In genomic region chr5:173782671-173783101, GRCh38 we compare ENCODE assay signal across 8 cellular contexts.
DNase-seq lines count a peak whose midpoint lies in the region; ATAC-seq and TF ChIP-seq lines count a peak whose summit lies in the region.
"Had no signal": no experiment of that assay in that cellular context is flagged by ENCODE, and none has a peak within 500 bp of the region (broad histone marks: within the 10 kb centered on the region; RNA-seq: fewer than 3 reads in every experiment).

No MANE protein-coding gene starts in this region.

- H3K36me3 Mint-ChIP-seq in T-cell, result no peaks in the 10 kb centered on the region

- BruUV-seq in HCT116 (replicated peaks; lab: Mats Ljungman, UMichigan), result no TSS peak

- H3K4me1 Mint-ChIP-seq in T-cell, result peaks cover 16 to 34% (median 25%) of the 10 kb centered on the region in 3 donors

- H3K27ac ChIP-seq in HCT116 (ENCODE audit: low read depth, low read length), result no peak overlapping the region
- H3K27ac ChIP-seq in esophagus squamous epithelium, result peak overlapping the region; percentile 77 to 93 (median 90)
- H3K27ac ChIP-seq in smooth muscle cell (ENCODE audit: low read depth), result peak overlapping the region; percentile 95

- ATAC-seq in HCT116, result 0 out of 2 replicates have a peak, but pooled peaks have one; percentile 22
- ATAC-seq in T-cell (replicated peaks in 1 of 4), result no peak
- ATAC-seq in HG03025 (IDR thresholded peaks at IDR 0.05; ENCODE audit: low FRiP score, unreplicated experiment), result no peak
- no peak for ATAC-seq in HG03457 (IDR thresholded peaks at IDR 0.05; ENCODE audit: unreplicated experiment)

- H4K20me1 ChIP-seq in HCT116 (ENCODE audit: insufficient read depth), result no peaks in the 10 kb centered on the region
- no peaks in the 10 kb centered on the region for H4K20me1 ChIP-seq in smooth muscle cell (ENCODE audit: low read depth)

- peak overlapping the region; percentile 25; the same call in 1 of the 2 replicates for H3K4me2 ChIP-seq in HCT116 (ENCODE audit: low read length)
- H3K4me2 ChIP-seq in smooth muscle cell, result peak overlapping the region; percentile 76

- H3K9ac ChIP-seq in HCT116 (ENCODE audit: low read length) (no peak overlapping the region), smooth muscle cell (ENCODE audit: low read depth) (peak overlapping the region; percentile 77)

- no peaks in the 10 kb centered on the region for H3K9me3 Mint-ChIP-seq in T-cell

- WGBS in esophagus squamous epithelium, 2 donors, result 83 to 89% methylated on average over 4 of the region's 4 CpGs
- WGBS in smooth muscle cell (ENCODE audit: low lambda C conversion rate), result 92% methylated on average over 4 of the region's 4 CpGs

- RAD21 ChIA-PET in HCT116 (lab: Charles Lee; ENCODE audit: low non-redundant PET in 1 of 2, low total read pairs in 2 of 2, uncharacterized antibody in 2 of 2, unreplicated experiment in 2 of 2), result no interaction called here

- H3K4me1 ChIP-seq in HCT116 (ENCODE audit: control insufficient read depth in 1 of 2, insufficient read depth in 2 of 2, low read length in 2 of 2) (peaks cover 8 to 20% of the 10 kb centered on the region in 2 experiments; a peak in 3 of 4 replicates), esophagus squamous epithelium (peaks cover 14 to 34% (median 20%) of the 10 kb centered on the region in 3 donors), smooth muscle cell (ENCODE audit: low read depth) (peaks cover 4% of the 10 kb centered on the region)

- peak overlapping the region; percentile 84 to 95 for H3K27ac Mint-ChIP-seq in T-cell

- CTCF ChIA-PET in HCT116 (lab: Charles Lee), result no interaction called here
- CTCF ChIA-PET in T-cell (lab: Charles Lee), result no interaction called here

- peak overlapping the region in 1 of 3 donors; percentile 2 for H3K4me3 Mint-ChIP-seq in T-cell

- H2AFZ ChIP-seq in HCT116 (ENCODE audit: low read depth, low read length, poor library complexity, severe bottlenecking) (peak overlapping the region; percentile 78), smooth muscle cell (ENCODE audit: low read depth) (peak overlapping the region; percentile 50)

- POLR2A ChIA-PET in HCT116 (lab: Charles Lee) (interaction anchor here (1.0 kb wide), 1 partner anchor 10 kb away, joined by 3 read pairs; no protein-coding TSS in a partner anchor), T-cell (lab: Charles Lee) (no interaction called here)

- TF ChIP-seq POLR2A in HCT116 (IDR thresholded peaks at IDR 0.05; ENCODE audit: borderline replicate concordance, extremely low read depth, insufficient read depth, insufficient read length) (no peak), esophagus squamous epithelium (IDR thresholded peaks at IDR 0.05) (no peak)

- no peaks in the 10 kb centered on the region for H3K79me2 ChIP-seq in HCT116 (ENCODE audit: insufficient read depth, low read length)
- no peaks in the 10 kb centered on the region for H3K79me2 ChIP-seq in smooth muscle cell (ENCODE audit: low read depth)

- TF ChIP-seq RAD21 in HCT116 (IDR thresholded peaks at IDR 0.05; ENCODE audit: low read depth), result no peak

- intact Hi-C loops in HCT116 (cut with micrococcal nuclease), result no loop called here
- intact Hi-C loops in esophagus squamous epithelium (cut with DNase I), result loop anchor here (10.0 kb wide), 1 partner anchor 102 kb away; the partner anchor contains the start of gene CPEB4

- no peaks in the 10 kb centered on the region for H3K27me3 Mint-ChIP-seq in T-cell

- DNase-seq in HCT116 (ENCODE audit: low read depth, low spot score) (no peak), T-cell (no peak), esophagus squamous epithelium (lab: John Stamatoyannopoulos, UW) (no peak), smooth muscle cell (lab: John Stamatoyannopoulos, UW; ENCODE audit: unreplicated experiment) (no peak), CD1c-positive myeloid dendritic cell (ENCODE audit: extremely low spot score) (no peak)
- DNase-seq: NCI-H1105 had no signal

- peaks cover 10% of the 10 kb centered on the region for H3F3A ChIP-seq in smooth muscle cell (ENCODE audit: low read depth)

- TF ChIP-seq CTCF in HCT116 (IDR thresholded peaks at IDR 0.05 in 2 of 3, conservative IDR thresholded peaks at IDR 0.05 in 1 of 3; ENCODE audit: borderline replicate concordance in 1 of 3, insufficient read depth in 1 of 3, low read depth in 2 of 3, low read length in 2 of 3), result no peak
- no peak for TF ChIP-seq CTCF in esophagus squamous epithelium (IDR thresholded peaks at IDR 0.05)
- TF ChIP-seq CTCF in smooth muscle cell (IDR thresholded peaks at IDR 0.05; ENCODE audit: borderline replicate concordance, insufficient read depth, poor library complexity, severe bottlenecking), result no peak

- no peaks in the 10 kb centered on the region for H3K9me2 ChIP-seq in HCT116 (ENCODE audit: insufficient read depth)

- H3K4me3 ChIP-seq in HCT116 (replicated peaks in 1 of 2; ENCODE audit: low read depth in 1 of 2, low read length in 2 of 2) (no peak overlapping the region), esophagus squamous epithelium (no peak overlapping the region), smooth muscle cell (no peak overlapping the region)

- H3K27me3 ChIP-seq in HCT116 (ENCODE audit: insufficient read depth, low read length) (peaks cover 6% of the 10 kb centered on the region; the same call in 1 of the 2 replicates), esophagus squamous epithelium (no peaks in the 10 kb centered on the region), smooth muscle cell (ENCODE audit: low read depth) (no peaks in the 10 kb centered on the region)

- H3K9me3 ChIP-seq in HCT116 (ENCODE audit: control insufficient read depth in 1 of 2, insufficient read depth in 1 of 2, low read depth in 1 of 2, low read length in 2 of 2) (no peaks in the 10 kb centered on the region), esophagus squamous epithelium (no peaks in the 10 kb centered on the region), smooth muscle cell (replicated peaks; ENCODE audit: low read depth) (no peaks in the 10 kb centered on the region)

- H3K36me3 ChIP-seq in HCT116 (ENCODE audit: control insufficient read depth in 1 of 2, insufficient read depth in 2 of 2, low read length in 2 of 2) (no peaks in the 10 kb centered on the region), esophagus squamous epithelium (no peaks in the 10 kb centered on the region), smooth muscle cell (ENCODE audit: low read depth) (no peaks in the 10 kb centered on the region)

TF ChIP-seq in HCT116, 20 proteins besides CTCF, POLR2A, EP300 and RAD21:
- no peak for TF ChIP-seq FOSL1 (IDR thresholded peaks at IDR 0.05; ENCODE audit: low read depth)
- TF ChIP-seq POLR2AphosphoS5 (IDR thresholded peaks at IDR 0.05; ENCODE audit: low read depth, low read length), result no peak
- no peak for TF ChIP-seq ZFX (IDR thresholded peaks at IDR 0.05)
- TF ChIP-seq, protein P1, sequence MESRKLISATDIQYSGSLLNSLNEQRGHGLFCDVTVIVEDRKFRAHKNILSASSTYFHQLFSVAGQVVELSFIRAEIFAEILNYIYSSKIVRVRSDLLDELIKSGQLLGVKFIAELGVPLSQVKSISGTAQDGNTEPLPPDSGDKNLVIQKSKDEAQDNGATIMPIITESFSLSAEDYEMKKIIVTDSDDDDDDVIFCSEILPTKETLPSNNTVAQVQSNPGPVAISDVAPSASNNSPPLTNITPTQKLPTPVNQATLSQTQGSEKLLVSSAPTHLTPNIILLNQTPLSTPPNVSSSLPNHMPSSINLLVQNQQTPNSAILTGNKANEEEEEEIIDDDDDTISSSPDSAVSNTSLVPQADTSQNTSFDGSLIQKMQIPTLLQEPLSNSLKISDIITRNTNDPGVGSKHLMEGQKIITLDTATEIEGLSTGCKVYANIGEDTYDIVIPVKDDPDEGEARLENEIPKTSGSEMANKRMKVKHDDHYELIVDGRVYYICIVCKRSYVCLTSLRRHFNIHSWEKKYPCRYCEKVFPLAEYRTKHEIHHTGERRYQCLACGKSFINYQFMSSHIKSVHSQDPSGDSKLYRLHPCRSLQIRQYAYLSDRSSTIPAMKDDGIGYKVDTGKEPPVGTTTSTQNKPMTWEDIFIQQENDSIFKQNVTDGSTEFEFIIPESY (IDR thresholded peaks at IDR 0.05; ENCODE audit: extremely low read depth, insufficient replicate concordance, low read length), result no peak
- no peak for TF ChIP-seq EZH2 (IDR thresholded peaks at IDR 0.05)
- no peak for TF ChIP-seq YY1 (IDR thresholded peaks at IDR 0.05; ENCODE audit: extremely low read depth, insufficient replicate concordance, low read depth, low read length)
- no peak for TF ChIP-seq ZNF274 (IDR thresholded peaks at IDR 0.05; ENCODE audit: low read depth, low read length)
- no peak for TF ChIP-seq ELF1 (IDR thresholded peaks at IDR 0.05; ENCODE audit: borderline replicate concordance, low read depth)
- TF ChIP-seq EGR1 (IDR thresholded peaks at IDR 0.05; ENCODE audit: low read depth), result no peak
TF ChIP-seq in HCT116: peak in this region for 0.
